In genomic region chr18:35972197-35973000, GRCh38 we compare ENCODE assay signal across 1 cellular context.
TF ChIP-seq lines count a peak whose summit lies in the region.

RMP24 (plus strand) TSS chr18:35972679.

TF ChIP-seq in GM12878, 131 proteins besides CTCF, POLR2A, EP300 and RAD21 (continued from another document):
- peak; percentile 84; the same call in 1 of the 2 replicates for TF ChIP-seq NBN (IDR thresholded peaks at IDR 0.05)
- TF ChIP-seq, protein P1, sequence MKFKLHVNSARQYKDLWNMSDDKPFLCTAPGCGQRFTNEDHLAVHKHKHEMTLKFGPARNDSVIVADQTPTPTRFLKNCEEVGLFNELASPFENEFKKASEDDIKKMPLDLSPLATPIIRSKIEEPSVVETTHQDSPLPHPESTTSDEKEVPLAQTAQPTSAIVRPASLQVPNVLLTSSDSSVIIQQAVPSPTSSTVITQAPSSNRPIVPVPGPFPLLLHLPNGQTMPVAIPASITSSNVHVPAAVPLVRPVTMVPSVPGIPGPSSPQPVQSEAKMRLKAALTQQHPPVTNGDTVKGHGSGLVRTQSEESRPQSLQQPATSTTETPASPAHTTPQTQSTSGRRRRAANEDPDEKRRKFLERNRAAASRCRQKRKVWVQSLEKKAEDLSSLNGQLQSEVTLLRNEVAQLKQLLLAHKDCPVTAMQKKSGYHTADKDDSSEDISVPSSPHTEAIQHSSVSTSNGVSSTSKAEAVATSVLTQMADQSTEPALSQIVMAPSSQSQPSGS (IDR thresholded peaks at IDR 0.05; ENCODE audit: low read length): no peak
- TF ChIP-seq CREM (IDR thresholded peaks at IDR 0.05; ENCODE audit: low read depth): peak; percentile 92
- TF ChIP-seq, protein P2, sequence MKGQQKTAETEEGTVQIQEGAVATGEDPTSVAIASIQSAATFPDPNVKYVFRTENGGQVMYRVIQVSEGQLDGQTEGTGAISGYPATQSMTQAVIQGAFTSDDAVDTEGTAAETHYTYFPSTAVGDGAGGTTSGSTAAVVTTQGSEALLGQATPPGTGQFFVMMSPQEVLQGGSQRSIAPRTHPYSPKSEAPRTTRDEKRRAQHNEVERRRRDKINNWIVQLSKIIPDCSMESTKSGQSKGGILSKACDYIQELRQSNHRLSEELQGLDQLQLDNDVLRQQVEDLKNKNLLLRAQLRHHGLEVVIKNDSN (IDR thresholded peaks at IDR 0.05; ENCODE audit: borderline replicate concordance, extremely low read length, insufficient read depth, low read depth, low read length): no peak
- TF ChIP-seq ZSCAN29 (IDR thresholded peaks at IDR 0.05): peak; percentile 69; the same call in 1 of the 2 replicates
- peak; percentile 70; the same call in 1 of the 2 replicates for TF ChIP-seq FOXK2 (IDR thresholded peaks at IDR 0.05)
- peak; percentile 20 to 63; a peak in 3 of 4 replicates for TF ChIP-seq BHLHE40 (IDR thresholded peaks at IDR 0.05; ENCODE audit: borderline replicate concordance in 1 of 2, low read depth in 2 of 2, low read length in 1 of 2)
- peak; percentile 89 for TF ChIP-seq RELB (IDR thresholded peaks at IDR 0.05; ENCODE audit: low read depth)
- peak; percentile 61 for TF ChIP-seq NKRF (conservative IDR thresholded peaks at IDR 0.05)
- TF ChIP-seq CBFB (IDR thresholded peaks at IDR 0.05; ENCODE audit: low read depth): peak; percentile 44; the same call in 1 of the 2 replicates
- TF ChIP-seq DPF2 (IDR thresholded peaks at IDR 0.05): 0 out of 2 replicates have a peak, but pooled peaks have one; percentile 42
- 0 out of 2 replicates have a peak, but pooled peaks have one; percentile 37 for TF ChIP-seq ZNF24 (IDR thresholded peaks at IDR 0.05)
- TF ChIP-seq, protein P3, sequence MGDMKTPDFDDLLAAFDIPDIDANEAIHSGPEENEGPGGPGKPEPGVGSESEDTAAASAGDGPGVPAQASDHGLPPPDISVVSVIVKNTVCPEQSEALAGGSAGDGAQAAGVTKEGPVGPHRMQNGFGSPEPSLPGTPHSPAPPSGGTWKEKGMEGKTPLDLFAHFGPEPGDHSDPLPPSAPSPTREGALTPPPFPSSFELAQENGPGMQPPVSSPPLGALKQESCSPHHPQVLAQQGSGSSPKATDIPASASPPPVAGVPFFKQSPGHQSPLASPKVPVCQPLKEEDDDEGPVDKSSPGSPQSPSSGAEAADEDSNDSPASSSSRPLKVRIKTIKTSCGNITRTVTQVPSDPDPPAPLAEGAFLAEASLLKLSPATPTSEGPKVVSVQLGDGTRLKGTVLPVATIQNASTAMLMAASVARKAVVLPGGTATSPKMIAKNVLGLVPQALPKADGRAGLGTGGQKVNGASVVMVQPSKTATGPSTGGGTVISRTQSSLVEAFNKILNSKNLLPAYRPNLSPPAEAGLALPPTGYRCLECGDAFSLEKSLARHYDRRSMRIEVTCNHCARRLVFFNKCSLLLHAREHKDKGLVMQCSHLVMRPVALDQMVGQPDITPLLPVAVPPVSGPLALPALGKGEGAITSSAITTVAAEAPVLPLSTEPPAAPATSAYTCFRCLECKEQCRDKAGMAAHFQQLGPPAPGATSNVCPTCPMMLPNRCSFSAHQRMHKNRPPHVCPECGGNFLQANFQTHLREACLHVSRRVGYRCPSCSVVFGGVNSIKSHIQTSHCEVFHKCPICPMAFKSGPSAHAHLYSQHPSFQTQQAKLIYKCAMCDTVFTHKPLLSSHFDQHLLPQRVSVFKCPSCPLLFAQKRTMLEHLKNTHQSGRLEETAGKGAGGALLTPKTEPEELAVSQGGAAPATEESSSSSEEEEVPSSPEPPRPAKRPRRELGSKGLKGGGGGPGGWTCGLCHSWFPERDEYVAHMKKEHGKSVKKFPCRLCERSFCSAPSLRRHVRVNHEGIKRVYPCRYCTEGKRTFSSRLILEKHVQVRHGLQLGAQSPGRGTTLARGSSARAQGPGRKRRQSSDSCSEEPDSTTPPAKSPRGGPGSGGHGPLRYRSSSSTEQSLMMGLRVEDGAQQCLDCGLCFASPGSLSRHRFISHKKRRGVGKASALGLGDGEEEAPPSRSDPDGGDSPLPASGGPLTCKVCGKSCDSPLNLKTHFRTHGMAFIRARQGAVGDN (IDR thresholded peaks at IDR 0.05): 0 out of 2 replicates have a peak, but pooled peaks have one; percentile 47
- TF ChIP-seq, protein P4, sequence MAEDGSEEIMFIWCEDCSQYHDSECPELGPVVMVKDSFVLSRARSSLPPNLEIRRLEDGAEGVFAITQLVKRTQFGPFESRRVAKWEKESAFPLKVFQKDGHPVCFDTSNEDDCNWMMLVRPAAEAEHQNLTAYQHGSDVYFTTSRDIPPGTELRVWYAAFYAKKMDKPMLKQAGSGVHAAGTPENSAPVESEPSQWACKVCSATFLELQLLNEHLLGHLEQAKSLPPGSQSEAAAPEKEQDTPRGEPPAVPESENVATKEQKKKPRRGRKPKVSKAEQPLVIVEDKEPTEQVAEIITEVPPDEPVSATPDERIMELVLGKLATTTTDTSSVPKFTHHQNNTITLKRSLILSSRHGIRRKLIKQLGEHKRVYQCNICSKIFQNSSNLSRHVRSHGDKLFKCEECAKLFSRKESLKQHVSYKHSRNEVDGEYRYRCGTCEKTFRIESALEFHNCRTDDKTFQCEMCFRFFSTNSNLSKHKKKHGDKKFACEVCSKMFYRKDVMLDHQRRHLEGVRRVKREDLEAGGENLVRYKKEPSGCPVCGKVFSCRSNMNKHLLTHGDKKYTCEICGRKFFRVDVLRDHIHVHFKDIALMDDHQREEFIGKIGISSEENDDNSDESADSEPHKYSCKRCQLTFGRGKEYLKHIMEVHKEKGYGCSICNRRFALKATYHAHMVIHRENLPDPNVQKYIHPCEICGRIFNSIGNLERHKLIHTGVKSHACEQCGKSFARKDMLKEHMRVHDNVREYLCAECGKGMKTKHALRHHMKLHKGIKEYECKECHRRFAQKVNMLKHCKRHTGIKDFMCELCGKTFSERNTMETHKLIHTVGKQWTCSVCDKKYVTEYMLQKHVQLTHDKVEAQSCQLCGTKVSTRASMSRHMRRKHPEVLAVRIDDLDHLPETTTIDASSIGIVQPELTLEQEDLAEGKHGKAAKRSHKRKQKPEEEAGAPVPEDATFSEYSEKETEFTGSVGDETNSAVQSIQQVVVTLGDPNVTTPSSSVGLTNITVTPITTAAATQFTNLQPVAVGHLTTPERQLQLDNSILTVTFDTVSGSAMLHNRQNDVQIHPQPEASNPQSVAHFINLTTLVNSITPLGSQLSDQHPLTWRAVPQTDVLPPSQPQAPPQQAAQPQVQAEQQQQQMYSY (CRISPR knock-in tag; IDR thresholded peaks at IDR 0.05): no peak
- TF ChIP-seq ZNF207 (IDR thresholded peaks at IDR 0.05; ENCODE audit: borderline replicate concordance): no peak
- TF ChIP-seq RBBP5 (conservative IDR thresholded peaks at IDR 0.05): no peak
- TF ChIP-seq, protein P5, sequence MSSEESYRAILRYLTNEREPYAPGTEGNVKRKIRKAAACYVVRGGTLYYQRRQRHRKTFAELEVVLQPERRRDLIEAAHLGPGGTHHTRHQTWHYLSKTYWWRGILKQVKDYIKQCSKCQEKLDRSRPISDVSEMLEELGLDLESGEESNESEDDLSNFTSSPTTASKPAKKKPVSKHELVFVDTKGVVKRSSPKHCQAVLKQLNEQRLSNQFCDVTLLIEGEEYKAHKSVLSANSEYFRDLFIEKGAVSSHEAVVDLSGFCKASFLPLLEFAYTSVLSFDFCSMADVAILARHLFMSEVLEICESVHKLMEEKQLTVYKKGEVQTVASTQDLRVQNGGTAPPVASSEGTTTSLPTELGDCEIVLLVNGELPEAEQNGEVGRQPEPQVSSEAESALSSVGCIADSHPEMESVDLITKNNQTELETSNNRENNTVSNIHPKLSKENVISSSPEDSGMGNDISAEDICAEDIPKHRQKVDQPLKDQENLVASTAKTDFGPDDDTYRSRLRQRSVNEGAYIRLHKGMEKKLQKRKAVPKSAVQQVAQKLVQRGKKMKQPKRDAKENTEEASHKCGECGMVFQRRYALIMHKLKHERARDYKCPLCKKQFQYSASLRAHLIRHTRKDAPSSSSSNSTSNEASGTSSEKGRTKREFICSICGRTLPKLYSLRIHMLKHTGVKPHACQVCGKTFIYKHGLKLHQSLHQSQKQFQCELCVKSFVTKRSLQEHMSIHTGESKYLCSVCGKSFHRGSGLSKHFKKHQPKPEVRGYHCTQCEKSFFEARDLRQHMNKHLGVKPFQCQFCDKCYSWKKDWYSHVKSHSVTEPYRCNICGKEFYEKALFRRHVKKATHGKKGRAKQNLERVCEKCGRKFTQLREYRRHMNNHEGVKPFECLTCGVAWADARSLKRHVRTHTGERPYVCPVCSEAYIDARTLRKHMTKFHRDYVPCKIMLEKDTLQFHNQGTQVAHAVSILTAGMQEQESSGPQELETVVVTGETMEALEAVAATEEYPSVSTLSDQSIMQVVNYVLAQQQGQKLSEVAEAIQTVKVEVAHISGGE (CRISPR knock-in tag; IDR thresholded peaks at IDR 0.05): peak; percentile 93
